Comparison of ENCODE assay signal across 25 cellular contexts in genomic region chr15:65373163-65373651, GRCh38. TPM values are rescaled to one million over a fixed set of nuclear protein-coding genes. Genes with fewer than 3 reads are reported as not detected.
DNase-seq lines count a peak whose midpoint lies in the region; ATAC-seq and TF ChIP-seq lines count a peak whose summit lies in the region.
"Had no signal": no experiment of that assay in that cellular context is flagged by ENCODE, and none has a peak within 500 bp of the region (broad histone marks: within the 10 kb centered on the region; RNA-seq: fewer than 3 reads in every experiment).

No MANE protein-coding gene starts in this region.

- no peak overlapping the region for H2AFZ ChIP-seq in osteoblast (ENCODE audit: low read length)

- ATAC-seq in HG03432 (IDR thresholded peaks at IDR 0.05; ENCODE audit: unreplicated experiment) (no peak), HG02884 (IDR thresholded peaks at IDR 0.05; ENCODE audit: unreplicated experiment) (no peak), HG02981 (IDR thresholded peaks at IDR 0.05; ENCODE audit: unreplicated experiment) (no peak)
- ATAC-seq: HCT116; left colon; naive thymus-derived CD4-positive, alpha-beta T cell had no signal

- H3K79me2 ChIP-seq in osteoblast (ENCODE audit: insufficient read depth, low read length), result no peaks in the 10 kb centered on the region

- DNase-seq in H7, result peak; percentile 23
- DNase-seq in NCI-H524 (lab: John Stamatoyannopoulos, UW), result peak; percentile 92 to 95
- DNase-seq in ecto neural progenitor cell (ENCODE audit: low spot score), result peak; percentile 49
- peak; percentile 61 for DNase-seq in osteoblast (ENCODE audit: insufficient read length, low spot score, missing footprints)
- DNase-seq in activated CD4-positive, alpha-beta T cell treated with anti-CD3 and anti-CD28 coated beads for 1 hour, result no peak
- DNase-seq: activated CD4-positive, alpha-beta T cell treated with anti-CD3 and anti-CD28 coated beads, Interleukin-2, amount 50 U/mL, for 4 hours; activated gamma-delta T cell; CD4-positive, alpha-beta memory T cell; DMS53; GF-D8; left colon; MV-4-11; naive thymus-derived CD4-positive, alpha-beta T cell; NCI-H187 treated with DMSO at 0.1 percent for 48 hours; NCI-H345; stimulated activated naive CD4-positive, alpha-beta T cell had no signal

- H3K36me3 ChIP-seq in H7 (replicated peaks; ENCODE audit: control insufficient read depth, insufficient read depth, low read length), result peaks cover 2% of the 10 kb centered on the region; the same call in 1 of the 2 replicates
- no peaks in the 10 kb centered on the region for H3K36me3 ChIP-seq in osteoblast (ENCODE audit: insufficient read depth, low read length)
- H3K36me3 ChIP-seq: prostate gland, tibial artery had no signal

- no peak overlapping the region for H3K27ac ChIP-seq in osteoblast (ENCODE audit: low read depth, low read length)
- H3K27ac ChIP-seq: coronary artery, prostate gland, skin epidermis, tibial artery had no signal

- no peaks in the 10 kb centered on the region for H4K20me1 ChIP-seq in osteoblast (ENCODE audit: insufficient read depth, low read length)

- no peak for TF ChIP-seq CTCF in osteoblast (IDR thresholded peaks at IDR 0.05; ENCODE audit: extremely low read depth, low read depth, low read length)

- H3K4me1 ChIP-seq in osteoblast (ENCODE audit: insufficient read depth, low read length), result no peaks in the 10 kb centered on the region

- no peak overlapping the region for H3K4me2 ChIP-seq in osteoblast (ENCODE audit: insufficient read depth, low read length)

- no peak overlapping the region for H3K4me3 ChIP-seq in H7 (ENCODE audit: insufficient read depth, low read depth, low read length)
- H3K4me3 ChIP-seq in osteoblast (ENCODE audit: insufficient read depth, low read length), result no peak overlapping the region
- H3K4me3 ChIP-seq: coronary artery, prostate gland, skin epidermis, tibial artery had no signal

- no peaks in the 10 kb centered on the region for H3K9me3 ChIP-seq in osteoblast (ENCODE audit: low read depth, low read length)
- H3K9me3 ChIP-seq: prostate gland, tibial artery had no signal

- H3K27me3 ChIP-seq in H7 (ENCODE audit: control insufficient read depth, insufficient read depth, low read length) (peaks cover 15% of the 10 kb centered on the region), osteoblast (ENCODE audit: insufficient read depth, low read length) (peaks cover 42% of the 10 kb centered on the region)

RNA-seq across cellular contexts. Expression of gene IGDCC3, which starts 4.6 kb away (rescaled TPM):
- 38.3 and 39.7 TPM in 2 replicates for total RNA-seq in H7 (2014; rRNA removed; shearing (Covaris generic))
- 0.29 TPM in 1 of 2 replicates, not detected in the other for total RNA-seq in osteoblast
- total RNA-seq: CD4-positive, alpha-beta memory T cell; naive thymus-derived CD4-positive, alpha-beta T cell; T-helper 2 cell treated with Interferon-gamma antibody and Interleukin-4, amounts not matched to agents 100 ng/mL and 5 ng/mL, for 36 hours had no signal

RNA-seq across cellular contexts. Expression of gene IGDCC4, which starts 49.5 kb away (rescaled TPM):
- 7.4 and 10.6 TPM in 2 replicates for total RNA-seq in H7 (2014; rRNA removed; shearing (Covaris generic))
- total RNA-seq in osteoblast, result 3.6 and 6.2 TPM in 2 replicates
- total RNA-seq: T-helper 2 cell treated with Interferon-gamma antibody and Interleukin-4, amounts not matched to agents 100 ng/mL and 5 ng/mL, for 36 hours had no signal

Comparison
In these comparisons a context has a peak if more than half of its experiments do, and no peak if none do; other contexts are left out.
1. RNA of gene IGDCC3, which starts 4.6 kb away (total RNA-seq): 38.3 to 39.7 TPM in H7; 0.29 TPM in osteoblast; every median in the first group is over 10 times any median in the second.